In genomic region chr7:43729924-43730248, GRCh38 we compare ENCODE assay signal across 8 cellular contexts. TPM values are rescaled to one million over a fixed set of nuclear protein-coding genes. Genes with fewer than 3 reads are reported as not detected.
DNase-seq lines count a peak whose midpoint lies in the region; ATAC-seq and TF ChIP-seq lines count a peak whose summit lies in the region.

No MANE protein-coding gene starts in this region.

- H3K4me3 ChIP-seq in dorsolateral prefrontal cortex: peak overlapping the region; percentile 64 to 99 (median 87)

- peaks cover 18 to 30% (median 24%) of the 10 kb centered on the region in 3 donors for H3K4me1 Mint-ChIP-seq in IgD-negative memory B cell
- H3K4me1 Mint-ChIP-seq in natural killer cell: peaks cover 24 to 28% of the 10 kb centered on the region in 2 donors

- TF ChIP-seq CTCF in dorsolateral prefrontal cortex (IDR thresholded peaks at IDR 0.05 in 54 of 56, conservative IDR thresholded peaks at IDR 0.05 in 2 of 56; ENCODE audit: low read depth in 1 of 56, partially characterized antibody in 56 of 56): no peak
- no peak for TF ChIP-seq CTCF in natural killer cell (IDR thresholded peaks at IDR 0.05)

- DNase-seq in dorsolateral prefrontal cortex: no peak
- DNase-seq in natural killer cell: no peak
- DNase-seq in amniotic stem cell (lab: John Stamatoyannopoulos, UW): no peak
- no peak for DNase-seq in NCI-H146 treated with DMSO at 0.1 percent for 48 hours (lab: John Stamatoyannopoulos, UW; ENCODE audit: unreplicated experiment)
- no peak for DNase-seq in SHP77 treated with DMSO at 0.1 percent for 48 hours (lab: John Stamatoyannopoulos, UW)

- peak; percentile 2 for ATAC-seq in GM19467 (IDR thresholded peaks at IDR 0.05; ENCODE audit: unreplicated experiment)
- ATAC-seq in natural killer cell: no peak
- ATAC-seq in activated CD4-positive, CD25-positive, alpha-beta regulatory T cell treated with anti-CD3 and anti-CD28 coated beads, Interleukin-2, amount 50 U/mL, for 24 hours: no peak

- H3K36me3 Mint-ChIP-seq in IgD-negative memory B cell (no peaks in the 10 kb centered on the region), natural killer cell (no peaks in the 10 kb centered on the region)

- no peaks in the 10 kb centered on the region for H3K9me3 Mint-ChIP-seq in IgD-negative memory B cell
- H3K9me3 Mint-ChIP-seq in natural killer cell: no peaks in the 10 kb centered on the region

- H3K27me3 Mint-ChIP-seq in IgD-negative memory B cell (no peaks in the 10 kb centered on the region), natural killer cell (ENCODE audit: low read depth in 2 of 2) (peaks cover 0 to 4% of the 10 kb centered on the region in 2 donors)

- intact Hi-C loops in dorsolateral prefrontal cortex (cut with DNase I) (loop anchor here (5.0 to 10.0 kb wide), 2 partner anchors 107 to 225 kb away; no protein-coding TSS in a partner anchor), natural killer cell (cut with micrococcal nuclease) (loop anchor here (2.0 kb wide), 1 partner anchor 109 kb away; no protein-coding TSS in a partner anchor)

- H3K27me3 ChIP-seq in dorsolateral prefrontal cortex: no peaks in the 10 kb centered on the region

- H3K4me3 Mint-ChIP-seq in IgD-negative memory B cell (peak overlapping the region; percentile 91 to 99 (median 98)), natural killer cell (peak overlapping the region; percentile 94)

- H3K27ac ChIP-seq in dorsolateral prefrontal cortex: peak overlapping the region in 53 of 59 donors; percentile 25 to 90 (median 74)

- H3K27ac Mint-ChIP-seq in IgD-negative memory B cell (peak overlapping the region; percentile 81 to 92 (median 90)), natural killer cell (peak overlapping the region; percentile 89 to 90)

RNA-seq across cellular contexts. Expression of gene COA1, which starts 0.6 kb away (rescaled TPM):
- polyA plus RNA-seq in IgD-negative memory B cell: 48.5 TPM
- total RNA-seq in dorsolateral prefrontal cortex (10 to 100 TPM; 52.0 to 94.0 (median 71.9) TPM), natural killer cell (10 to 100 TPM; 55.0 to 85.3 (median 69.5) TPM)

RNA-seq across cellular contexts. Expression of gene BLVRA, which starts 28.6 kb away (rescaled TPM):
- polyA plus RNA-seq in IgD-negative memory B cell: 34.4 TPM
- 10 to 100 TPM; 19.9 to 63.4 (median 43.2) TPM for total RNA-seq in dorsolateral prefrontal cortex
- total RNA-seq in natural killer cell: 10 to 100 TPM; 19.8 to 25.6 (median 20.9) TPM
